ENCODE assay signal across 8 cellular contexts in the genomic region with DNA sequence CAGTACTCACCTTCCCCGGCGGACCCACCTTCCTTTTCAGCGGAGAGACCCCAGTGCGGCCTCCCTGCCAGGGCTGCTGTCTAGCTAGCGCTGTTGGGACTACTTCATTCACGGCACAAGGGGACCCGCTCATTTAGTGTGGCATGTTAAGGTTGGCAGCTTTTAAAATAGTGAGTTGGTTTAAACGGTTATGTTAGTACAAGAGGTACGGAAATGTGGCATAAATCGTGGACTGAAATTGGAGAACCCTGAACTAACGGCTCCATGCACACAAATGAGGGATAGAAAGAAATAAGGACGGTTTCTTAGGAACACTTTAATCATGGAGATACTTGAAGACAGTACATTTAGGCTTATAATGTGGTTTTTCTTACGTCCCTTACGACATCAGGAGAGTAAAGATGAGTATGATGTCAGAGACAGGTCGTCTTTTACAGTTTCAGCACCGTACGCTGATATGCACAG. TPM values are rescaled to one million over a fixed set of nuclear protein-coding genes. Genes with fewer than 3 reads are reported as not detected.
DNase-seq lines count a peak whose midpoint lies in the region; ATAC-seq lines count a peak whose summit lies in the region.

No MANE protein-coding gene starts in this region.

- H3K27me3 Mint-ChIP-seq in activated CD4-positive, alpha-beta T cell treated with anti-CD3 and anti-CD28 coated beads, Interleukin-2, amount 10 ng/mL, durations not matched to agents 24 days and 14 days, result no peaks in the 10 kb centered on the region

- peak overlapping the region; percentile 69 for H3K4me3 ChIP-seq in SJSA1
- peak overlapping the region; percentile 85 for H3K4me3 ChIP-seq in mucosa of stomach (ENCODE audit: low read length)

- peak overlapping the region; percentile 85 for H3K4me3 Mint-ChIP-seq in activated CD4-positive, alpha-beta T cell treated with anti-CD3 and anti-CD28 coated beads, Interleukin-2, amount 10 ng/mL, durations not matched to agents 24 days and 14 days

- ATAC-seq in HG02973 (IDR thresholded peaks at IDR 0.05; ENCODE audit: unreplicated experiment) (peak; percentile 9), GM21528 (IDR thresholded peaks at IDR 0.05; ENCODE audit: low FRiP score, unreplicated experiment) (no peak)

- peaks cover 36% of the 10 kb centered on the region for H3K4me1 Mint-ChIP-seq in activated CD4-positive, alpha-beta T cell treated with anti-CD3 and anti-CD28 coated beads, Interleukin-2, amount 10 ng/mL, durations not matched to agents 24 days and 14 days

- H3K36me3 Mint-ChIP-seq in activated CD4-positive, alpha-beta T cell treated with anti-CD3 and anti-CD28 coated beads, Interleukin-2, amount 10 ng/mL, durations not matched to agents 24 days and 14 days (ENCODE audit: low read depth), result peaks cover 10% of the 10 kb centered on the region

- H3K9me3 ChIP-seq in SJSA1 (replicated peaks) (no peaks in the 10 kb centered on the region), mucosa of stomach (ENCODE audit: control insufficient read depth, low read length) (no peaks in the 10 kb centered on the region)

- H3K27me3 ChIP-seq in SJSA1 (replicated peaks) (no peaks in the 10 kb centered on the region), mucosa of stomach (ENCODE audit: control insufficient read depth, insufficient read depth, low read length) (no peaks in the 10 kb centered on the region)

- H3K36me3 ChIP-seq in SJSA1 (peaks cover 24% of the 10 kb centered on the region), mucosa of stomach (ENCODE audit: control insufficient read depth, insufficient read depth, low read length) (no peaks in the 10 kb centered on the region)

- intact Hi-C loops in activated CD4-positive, alpha-beta T cell treated with anti-CD3 and anti-CD28 coated beads, Interleukin-2, amount 10 ng/mL, durations not matched to agents 24 days and 14 days (cut with micrococcal nuclease), result loop anchor here (1.0 to 10.0 kb wide), 9 partner anchors 236 to 1764 kb away; a partner anchor contains a TSS

- peak overlapping the region; percentile 98 for H3K9ac ChIP-seq in mucosa of stomach (ENCODE audit: low read length)

- DNase-seq in activated CD4-positive, alpha-beta T cell treated with anti-CD3 and anti-CD28 coated beads, Interleukin-2, amount 10 ng/mL, durations not matched to agents 24 days and 14 days, result no peak
- no peak for DNase-seq in activated CD4-positive, alpha-beta T cell treated with anti-CD3 and anti-CD28 coated beads, Interleukin-2, amount 50 U/mL, for 48 hours
- DNase-seq in SJSA1 (ENCODE audit: low read depth in 1 of 2, low spot score in 2 of 2) (no peak), dedifferentiated amniotic fluid mesenchymal stem cell (ENCODE audit: extremely low spot score) (no peak)
- DNase-seq in effector CD8-positive, alpha-beta T cell (lab: John Stamatoyannopoulos, UW), result peak; percentile 26

- H3K4me1 ChIP-seq in SJSA1 (replicated peaks) (peaks cover 45% of the 10 kb centered on the region), mucosa of stomach (ENCODE audit: control insufficient read depth, insufficient read depth, low read length) (peaks cover 18% of the 10 kb centered on the region)

- H3K9me3 Mint-ChIP-seq in activated CD4-positive, alpha-beta T cell treated with anti-CD3 and anti-CD28 coated beads, Interleukin-2, amount 10 ng/mL, durations not matched to agents 24 days and 14 days, result no peaks in the 10 kb centered on the region

- H3K27ac ChIP-seq in SJSA1, result peak overlapping the region; percentile 87

- H3K27ac Mint-ChIP-seq in activated CD4-positive, alpha-beta T cell treated with anti-CD3 and anti-CD28 coated beads, Interleukin-2, amount 10 ng/mL, durations not matched to agents 24 days and 14 days, result peak overlapping the region; percentile 98

RNA-seq across cellular contexts. Expression of a gene that starts 0.8 kb away (rescaled TPM):
- total RNA-seq in activated CD4-positive, alpha-beta T cell treated with anti-CD3 and anti-CD28 coated beads, Interleukin-2, amount 10 ng/mL, durations not matched to agents 24 days and 14 days, result 18.6 and 20.5 TPM in 2 replicates
- total RNA-seq in SJSA1 (2014; rRNA removed; shearing (Covaris generic)), result 14.8 and 18.8 TPM in 2 replicates

RNA-seq across cellular contexts. Expression of a gene that starts 0.8 kb away (rescaled TPM):
- total RNA-seq in activated CD4-positive, alpha-beta T cell treated with anti-CD3 and anti-CD28 coated beads, Interleukin-2, amount 10 ng/mL, durations not matched to agents 24 days and 14 days, result 29.7 and 30.0 TPM in 2 replicates
- 81.9 and 109 TPM in 2 replicates for total RNA-seq in SJSA1 (2014; rRNA removed; shearing (Covaris generic))
